Comparison of ENCODE assay signal across 19 cellular contexts in the genomic region with DNA sequence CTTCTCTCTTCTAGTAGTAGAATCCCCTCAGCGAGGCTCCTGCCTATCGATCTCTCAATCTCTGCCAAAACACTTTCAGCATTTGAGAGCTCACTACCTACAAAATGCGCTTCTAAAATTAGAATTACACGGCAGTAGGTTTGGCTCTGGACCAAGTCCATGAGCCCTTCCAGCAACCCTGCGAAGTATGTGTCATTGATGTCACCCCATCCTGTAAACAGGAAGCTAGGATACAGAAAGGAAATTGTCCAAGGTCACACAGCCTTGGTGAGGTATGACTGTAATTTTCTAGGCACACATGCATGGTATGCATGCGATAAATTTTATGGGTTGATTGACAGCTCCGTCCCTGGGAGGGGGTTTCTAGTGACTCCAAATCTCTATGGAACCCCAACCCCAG.
A peak's percentile ranks its signal among the peaks of the same experiment; 100 is the strongest.
DNase-seq lines count a peak whose midpoint lies in the region; ATAC-seq, FAIRE-seq and TF ChIP-seq lines count a peak whose summit lies in the region.
"Had no signal": no experiment of that assay in that cellular context is flagged by ENCODE, and none has a peak within 500 bp of the region (broad histone marks: within the 10 kb centered on the region; RNA-seq: fewer than 3 reads in every experiment).

No MANE protein-coding gene starts in this region.

- no peaks in the 10 kb centered on the region for H3K79me2 ChIP-seq in HepG2 (ENCODE audit: insufficient read depth, low read length)

- H2AFZ ChIP-seq in HepG2 (ENCODE audit: low read length): no peak overlapping the region

- H3K36me3 Mint-ChIP-seq in chondrocyte (ENCODE audit: low read depth): no peaks in the 10 kb centered on the region
- H3K36me3 Mint-ChIP-seq: activated naive CD4-positive, alpha-beta T cell treated with anti-CD3 and anti-CD28 coated beads, Interleukin-2, amount 10 ng/mL, durations not matched to agents 7 days and 5 days; CD4-positive, CD25-positive, alpha-beta regulatory T cell; mesothelial cell of epicardium; natural killer cell treated with Interleukin-12 subunit alpha and Interleukin-12 subunit beta and Interleukin-15 and Interleukin-18, amount 100 ng/mL, for 72 hours; WTC11 had no signal

- intact Hi-C loops in HepG2 (cut with micrococcal nuclease; ENCODE audit: unreplicated experiment): no loop called here
- intact Hi-C loops in aorta (cut with DNase I): no loop called here

- POLR2A ChIA-PET in HEK293T (lab: Yijun Ruan, JAX): no interaction called here
- POLR2A ChIA-PET in HepG2 (lab: Yijun Ruan, JAX): no interaction called here

- no peak; a peak in 1 of 4 replicates for TF ChIP-seq EP300 in HepG2 (IDR thresholded peaks at IDR 0.05; ENCODE audit: low read depth in 2 of 2, low read length in 2 of 2)
- no peak for TF ChIP-seq EP300 in HepG2 (CRISPR knock-in tag; IDR thresholded peaks at IDR 0.05; ENCODE audit: borderline replicate concordance)

- peaks cover 26% of the 10 kb centered on the region for H3K4me1 Mint-ChIP-seq in chondrocyte (ENCODE audit: low read depth)
- H3K4me1 Mint-ChIP-seq: activated naive CD4-positive, alpha-beta T cell treated with anti-CD3 and anti-CD28 coated beads, Interleukin-2, amount 10 ng/mL, durations not matched to agents 7 days and 5 days; CD4-positive, CD25-positive, alpha-beta regulatory T cell had no signal

- no TSS peak for BruUV-seq in HepG2 (replicated peaks; lab: Mats Ljungman, UMichigan)

- H3K4me1 ChIP-seq in HepG2 (ENCODE audit: insufficient read depth, low read length) (no peaks in the 10 kb centered on the region), aorta (ENCODE audit: control insufficient read depth in 1 of 2, insufficient read depth in 2 of 2, low read length in 2 of 2) (peaks cover 0 to 4% of the 10 kb centered on the region in 2 donors)

- no peak for TF ChIP-seq POLR2A in HepG2 (IDR thresholded peaks at IDR 0.05; ENCODE audit: insufficient read depth in 1 of 2, low read depth in 2 of 2, low read length in 2 of 2)

- no peak for FAIRE-seq in HepG2 (lab: Jason Lieb, UNC)

- H3K9me3 ChIP-seq in HepG2 (ENCODE audit: low read length): no peaks in the 10 kb centered on the region
- no peaks in the 10 kb centered on the region for H3K9me3 ChIP-seq in aorta (ENCODE audit: control insufficient read depth, low read length)

- TF ChIP-seq CTCF in chondrocyte (IDR thresholded peaks at IDR 0.05): no peak
- TF ChIP-seq CTCF in HepG2 (CRISPR knock-in tag; IDR thresholded peaks at IDR 0.05): no peak

- no peaks in the 10 kb centered on the region for H4K20me1 ChIP-seq in HepG2 (ENCODE audit: insufficient read depth, low read length)

- no peak overlapping the region for H3K4me3 ChIP-seq in HepG2 (replicated peaks in 1 of 3; ENCODE audit: insufficient read depth in 1 of 3, low read depth in 2 of 3, low read length in 3 of 3)
- H3K4me3 ChIP-seq in aorta (ENCODE audit: low read length in 2 of 2): no peak overlapping the region

- H3K36me3 ChIP-seq in HepG2 (replicated peaks in 1 of 2; ENCODE audit: control insufficient read depth in 1 of 2, insufficient read depth in 2 of 2, low read length in 2 of 2): no peaks in the 10 kb centered on the region
- no peaks in the 10 kb centered on the region for H3K36me3 ChIP-seq in aorta (ENCODE audit: control insufficient read depth in 1 of 2, insufficient read depth in 2 of 2, low read length in 1 of 2)

- DNase-seq in AG08395 (ENCODE audit: low spot score) (peak; percentile 30), HEK293T (ENCODE audit: extremely low spot score) (no peak), chondrocyte (ENCODE audit: low spot score) (no peak), HepG2 (ENCODE audit: low spot score) (peak; percentile 21), aorta (no peak), NCI-H1694 (lab: John Stamatoyannopoulos, UW) (no peak), NCI-H1930 (lab: John Stamatoyannopoulos, UW) (no peak)
- DNase-seq in effector CD8-positive, alpha-beta T cell (lab: John Stamatoyannopoulos, UW): no peak
- DNase-seq: activated CD8-positive, alpha-beta T cell treated with anti-CD3 and anti-CD28 coated beads for 36 hours; activated naive CD4-positive, alpha-beta T cell treated with anti-CD3 and anti-CD28 coated beads, Interleukin-2, amount 10 ng/mL, durations not matched to agents 7 days and 5 days; activated T-cell treated with anti-CD3 and anti-CD28 coated beads, Interleukin-2, amount 50 U/mL, for 4 hours; CD4-positive, CD25-positive, alpha-beta regulatory T cell; KBM-7; NCI-H526 treated with DMSO at 0.1 percent for 48 hours had no signal

- no peak overlapping the region for H3K4me2 ChIP-seq in HepG2 (ENCODE audit: low read depth, low read length)

- H3K27me3 Mint-ChIP-seq in chondrocyte (ENCODE audit: low read depth): no peaks in the 10 kb centered on the region
- H3K27me3 Mint-ChIP-seq: activated naive CD4-positive, alpha-beta T cell treated with anti-CD3 and anti-CD28 coated beads, Interleukin-2, amount 10 ng/mL, durations not matched to agents 7 days and 5 days; CD4-positive, CD25-positive, alpha-beta regulatory T cell had no signal

- H3K27ac ChIP-seq in HepG2 (ENCODE audit: extremely low read length, insufficient read depth, low read length) (no peak overlapping the region), aorta (ENCODE audit: low read depth in 1 of 2, low read length in 2 of 2) (no peak overlapping the region)

- H3K27me3 ChIP-seq in HepG2 (ENCODE audit: control insufficient read depth in 1 of 2, insufficient read depth in 2 of 2, low read length in 2 of 2) (no peaks in the 10 kb centered on the region), aorta (ENCODE audit: control insufficient read depth in 1 of 2, insufficient read depth in 2 of 2, low read length in 1 of 2) (no peaks in the 10 kb centered on the region)

- TF ChIP-seq RAD21 in HepG2 (CRISPR knock-in tag; IDR thresholded peaks at IDR 0.05): no peak

- CTCF ChIA-PET in HEK293T (lab: Yijun Ruan, JAX) (no interaction called here), HepG2 (lab: Yijun Ruan, JAX; ENCODE audit: low intra/inter-chr PET ratio, low total read pairs) (no interaction called here)

- WGBS in HepG2 (ENCODE audit: low lambda C conversion rate): 22% methylated on average over 7 of the region's 7 CpGs
- 38 to 47% methylated on average over 7 of the region's 7 CpGs for WGBS in aorta, 2 donors

- H3K9me3 Mint-ChIP-seq in chondrocyte (ENCODE audit: low read depth): no peaks in the 10 kb centered on the region
- H3K9me3 Mint-ChIP-seq: activated CD8-positive, alpha-beta T cell treated with anti-CD3 and anti-CD28 coated beads for 36 hours; activated naive CD4-positive, alpha-beta T cell treated with anti-CD3 and anti-CD28 coated beads, Interleukin-2, amount 10 ng/mL, durations not matched to agents 7 days and 5 days; activated T-cell treated with anti-CD3 and anti-CD28 coated beads, Interleukin-2, amount 50 U/mL, for 4 hours; CD4-positive, CD25-positive, alpha-beta regulatory T cell; natural killer cell treated with Interleukin-12 subunit alpha and Interleukin-12 subunit beta and Interleukin-15 and Interleukin-18, amount 100 ng/mL, for 72 hours; T-helper 2 cell treated with Interferon-gamma antibody and Interleukin-4, amounts not matched to agents 5 μg/mL and 100 μg/mL, for 36 hours; WTC11 had no signal

- H3K4me3 Mint-ChIP-seq in chondrocyte (ENCODE audit: unreplicated experiment): no peak overlapping the region
- H3K4me3 Mint-ChIP-seq: activated CD8-positive, alpha-beta T cell treated with anti-CD3 and anti-CD28 coated beads for 36 hours; activated naive CD4-positive, alpha-beta T cell treated with anti-CD3 and anti-CD28 coated beads, Interleukin-2, amount 10 ng/mL, durations not matched to agents 7 days and 5 days; activated T-cell treated with anti-CD3 and anti-CD28 coated beads, Interleukin-2, amount 50 U/mL, for 4 hours; CD4-positive, CD25-positive, alpha-beta regulatory T cell; mesothelial cell of epicardium; natural killer cell treated with Interleukin-12 subunit alpha and Interleukin-12 subunit beta and Interleukin-15 and Interleukin-18, amount 100 ng/mL, for 72 hours; T-helper 2 cell treated with Interferon-gamma antibody and Interleukin-4, amounts not matched to agents 5 μg/mL and 100 μg/mL, for 36 hours; WTC11 had no signal

- peak overlapping the region; percentile 59 for H3K27ac Mint-ChIP-seq in chondrocyte (ENCODE audit: unreplicated experiment)
- H3K27ac Mint-ChIP-seq: activated CD8-positive, alpha-beta T cell treated with anti-CD3 and anti-CD28 coated beads for 36 hours; activated naive CD4-positive, alpha-beta T cell treated with anti-CD3 and anti-CD28 coated beads, Interleukin-2, amount 10 ng/mL, durations not matched to agents 7 days and 5 days; CD4-positive, CD25-positive, alpha-beta regulatory T cell; mesothelial cell of epicardium; natural killer cell treated with Interleukin-12 subunit alpha and Interleukin-12 subunit beta and Interleukin-15 and Interleukin-18, amount 100 ng/mL, for 72 hours; progenitor cell of endocrine pancreas; T-helper 2 cell treated with Interferon-gamma antibody and Interleukin-4, amounts not matched to agents 5 μg/mL and 100 μg/mL, for 36 hours; WTC11 had no signal

- no peak overlapping the region for H3K9ac ChIP-seq in HepG2 (ENCODE audit: insufficient read depth, low read depth, low read length)

- in situ Hi-C loops in HepG2 (cut with HindIII; ENCODE audit: extremely low pct_ligation_motif_present, low pct_unique_long_range_greater_than_20kb): no loop called here

- ATAC-seq in HepG2: no peak; the same call in 2 of the 3 replicates
- ATAC-seq in aorta (ENCODE audit: low FRiP score): no peak
- ATAC-seq: activated CD8-positive, alpha-beta T cell treated with anti-CD3 and anti-CD28 coated beads for 36 hours; activated T-cell treated with anti-CD3 and anti-CD28 coated beads, Interleukin-2, amount 50 U/mL, for 4 hours; natural killer cell treated with Interleukin-12 subunit alpha and Interleukin-12 subunit beta and Interleukin-15 and Interleukin-18, amount 100 ng/mL, for 72 hours; WTC11 had no signal

TF ChIP-seq in HEK293T, 16 proteins besides CTCF, POLR2A, EP300 and RAD21 (continues in another document):
- TF ChIP-seq SP1 (IDR thresholded peaks at IDR 0.05) (no peak), LEF1 (IDR thresholded peaks at IDR 0.05; ENCODE audit: borderline replicate concordance) (no peak)

TF ChIP-seq in HepG2, 621 proteins besides CTCF, POLR2A, EP300 and RAD21 (continues in another document):
- TF ChIP-seq ZNF501 (CRISPR knock-in tag; IDR thresholded peaks at IDR 0.05) (no peak), FOSL2 (CRISPR knock-in tag; IDR thresholded peaks at IDR 0.05) (peak; percentile 25; the same call in 1 of the 2 replicates), TEAD3 (CRISPR knock-in tag; optimal IDR thresholded peaks at IDR 0.05; ENCODE audit: borderline replicate concordance) (peak; percentile 8), GABPB1 (CRISPR knock-in tag; IDR thresholded peaks at IDR 0.05) (peak; percentile 15; the same call in 1 of the 2 replicates), GABPA (IDR thresholded peaks at IDR 0.05; ENCODE audit: low read depth, low read length) (no peak), GABPA (CRISPR knock-in tag; IDR thresholded peaks at IDR 0.05; ENCODE audit: low read depth) (peak; percentile 74), RARA (CRISPR knock-in tag; IDR thresholded peaks at IDR 0.05) (0 out of 2 replicates have a peak, but pooled peaks have one; percentile 27)

Comparison
In these comparisons a context has a peak if more than half of its experiments do, and no peak if none do; other contexts are left out.
1. DNase-seq: peak in AG08395 (single experiment) and HepG2 (single experiment); none in HEK293T (single experiment), chondrocyte (single experiment), aorta (0 of 2), effector CD8-positive, alpha-beta T cell (single experiment), NCI-H1694 (single experiment) and NCI-H1930 (0 of 2).